34 cellular contexts compared by ENCODE assay signal in the genomic region with DNA sequence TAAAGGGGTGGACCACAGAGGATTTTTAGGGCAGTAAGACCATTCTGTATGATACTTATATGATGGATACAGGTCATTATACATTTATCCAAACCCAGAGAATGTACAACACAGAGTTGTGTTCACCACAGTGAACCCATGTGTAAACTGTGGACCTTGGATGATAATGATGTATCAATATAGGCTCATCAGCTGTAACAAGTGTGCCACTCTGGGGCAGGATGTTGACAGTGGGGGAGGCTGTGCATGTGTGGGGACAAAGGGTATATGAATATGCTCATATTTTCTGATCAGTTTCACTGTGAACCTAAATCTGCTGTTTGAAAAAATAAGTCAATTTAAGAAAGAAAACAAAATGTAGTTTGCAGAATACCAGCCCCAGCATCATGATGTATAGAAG. TPM values are rescaled to one million over a fixed set of nuclear protein-coding genes. Genes with fewer than 3 reads are reported as not detected.
"Had no signal": no experiment of that assay in that cellular context is flagged by ENCODE, and none has a peak within 500 bp of the region (broad histone marks: within the 10 kb centered on the region; RNA-seq: fewer than 3 reads in every experiment).

No MANE protein-coding gene starts in this region.

- H3K4me3 ChIP-seq: adrenal gland, ascending aorta, body of pancreas, breast epithelium, cardiac muscle cell had no signal

- FAIRE-seq: astrocyte, bronchial epithelial cell had no signal

- H3K27ac ChIP-seq: adrenal gland, ascending aorta, body of pancreas, brain microvascular endothelial cell, breast epithelium, cardiac muscle cell had no signal

- H3K4me1 ChIP-seq: adrenal gland, ascending aorta, body of pancreas, breast epithelium had no signal

- H3K27me3 ChIP-seq: ascending aorta, body of pancreas, brain microvascular endothelial cell, breast epithelium, cardiac muscle cell had no signal

- H3K36me3 ChIP-seq: adrenal gland, ascending aorta, brain microvascular endothelial cell, breast epithelium, cardiac muscle cell had no signal

- DNase-seq: activated effector memory CD4-positive, alpha-beta T cell treated with anti-CD3 and anti-CD28 coated beads, Interleukin-2, amount 50 U/mL, for 16 hours; activated effector memory CD4-positive, alpha-beta T cell treated with Interleukin-2 at 50 U/mL for 16 hours; activated gamma-delta T cell; activated gamma-delta T cell treated with Interleukin-2 at 50 U/mL for 16 hours; activated naive CD4-positive, alpha-beta T cell; activated naive CD4-positive, alpha-beta T cell treated with anti-CD3 and anti-CD28 coated beads for 36 hours; activated naive CD4-positive, alpha-beta T cell treated with anti-CD3 and anti-CD28 coated beads, Interleukin-2, amount 10 ng/mL, durations not matched to agents 7 days and 5 days; activated naive CD4-positive, alpha-beta T cell treated with anti-CD3 and anti-CD28 coated beads, Interleukin-2, amount 50 U/mL, for 16 hours; activated naive CD4-positive, alpha-beta T cell treated with Interleukin-2 at 50 U/mL for 16 hours; activated naive CD8-positive, alpha-beta T cell treated with anti-CD3 and anti-CD28 coated beads for 36 hours; activated naive CD8-positive, alpha-beta T cell treated with anti-CD3 and anti-CD28 coated beads, Interleukin-2, amount 10 ng/mL, durations not matched to agents 7 days and 5 days; activated naive CD8-positive, alpha-beta T cell treated with anti-CD3 and anti-CD28 coated beads, Interleukin-2, amount 50 U/mL, for 24 hours; activated T-cell treated with anti-CD3 and anti-CD28 coated beads, Interleukin-2, amount 50 U/mL, for 1 hour; activated T-cell treated with anti-CD3 and anti-CD28 coated beads, Interleukin-2, amount 50 U/mL, for 24 hours; activated T-cell treated with anti-CD3 and anti-CD28 coated beads, Interleukin-2, amount 50 U/mL, for 4 hours; activated T-cell treated with anti-CD3 and anti-CD28 coated beads, Interleukin-2, amount 50 U/mL, for 48 hours; activated T-cell treated with anti-CD3 and anti-CD28 coated beads, Interleukin-2, amount 50 U/mL, for 72 hours; adrenal gland; amniotic stem cell; amygdala; anterior cingulate cortex; aorta; body of pancreas; brain microvascular endothelial cell; caudate nucleus; central memory CD4-positive, alpha-beta T cell; cerebellar nuclear complex had no signal

- H3K9me3 ChIP-seq: adrenal gland, ascending aorta, body of pancreas, breast epithelium had no signal

- ATAC-seq: activated naive CD4-positive, alpha-beta T cell treated with anti-CD3 and anti-CD28 coated beads, Interleukin-2, amount 50 U/mL, for 72 hours; activated naive CD8-positive, alpha-beta T cell treated with anti-CD3 and anti-CD28 coated beads, Interleukin-2, amount 50 U/mL, for 24 hours; activated T-cell treated with anti-CD3 and anti-CD28 coated beads, Interleukin-2, amount 50 U/mL, for 4 hours; activated T-cell treated with anti-CD3 and anti-CD28 coated beads, Interleukin-2, amount 50 U/mL, for 72 hours; activated T-helper 17 cell treated with anti-CD3 and anti-CD28 coated beads, Interleukin-2, amount 50 U/mL, for 72 hours; body of pancreas had no signal

RNA-seq across cellular contexts. Expression of a gene that starts 46.7 kb away (rescaled TPM):
- total RNA-seq: bronchial epithelial cell, cardiac muscle cell had no signal
